Comparison of ENCODE assay signal across 23 cellular contexts in the genomic region with DNA sequence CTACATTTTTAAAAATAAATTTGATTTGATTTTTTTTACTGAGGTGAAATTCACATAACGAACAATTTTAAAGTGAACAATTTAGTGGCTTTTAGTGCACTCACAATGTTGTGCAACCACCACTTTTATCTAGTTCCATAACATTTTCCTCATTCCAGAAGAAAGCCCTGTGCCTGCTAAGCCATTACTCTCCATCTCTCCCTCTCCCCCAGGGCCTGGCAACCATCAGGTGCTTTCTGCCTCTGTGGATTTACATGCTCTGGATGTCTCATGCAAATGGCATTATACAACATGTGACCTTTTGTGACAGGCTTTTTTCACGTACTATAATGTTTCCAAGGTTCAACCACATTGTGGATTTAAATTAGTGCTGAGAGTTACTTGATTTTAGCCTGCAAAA. TPM values are rescaled to one million over a fixed set of nuclear protein-coding genes. Genes with fewer than 3 reads are reported as not detected.
"Had no signal": no experiment of that assay in that cellular context is flagged by ENCODE, and none has a peak within 500 bp of the region (broad histone marks: within the 10 kb centered on the region; RNA-seq: fewer than 3 reads in every experiment).

No MANE protein-coding gene starts in this region.

- H3K36me3 ChIP-seq: esophagus squamous epithelium, gastrocnemius medialis, heart right ventricle, left lung, lower lobe of right lung had no signal

- H3K27me3 ChIP-seq: heart right ventricle had no signal

- H3K27ac ChIP-seq: coronary artery, dorsolateral prefrontal cortex, esophagus squamous epithelium, gastrocnemius medialis, heart right ventricle, left lung, lower lobe of right lung had no signal

- H3K4me3 ChIP-seq: coronary artery, dorsolateral prefrontal cortex, esophagus squamous epithelium, gastrocnemius medialis, heart right ventricle, left lung, lower lobe of right lung, mucosa of descending colon had no signal

- ATAC-seq: gastrocnemius medialis, heart right ventricle, left cardiac atrium, left lung, left ventricle myocardium superior, lower lobe of right lung, mucosa of descending colon had no signal

- DNase-seq: dermis blood vessel endothelial cell; dorsolateral prefrontal cortex; effector CD4-positive, alpha-beta T cell; effector memory CD4-positive, alpha-beta T cell; esophagus squamous epithelium; foreskin fibroblast; foreskin melanocyte; gastrocnemius medialis; glutamatergic neuron; head of caudate nucleus; heart right ventricle; hippocampal formation; left cardiac atrium; left lung; left ventricle myocardium superior; lower lobe of right lung; mesenchymal stem cell; mucosa of descending colon had no signal

- H3K4me1 ChIP-seq: esophagus squamous epithelium, gastrocnemius medialis, heart right ventricle, left lung, lower lobe of right lung had no signal

- FAIRE-seq: colon, endothelial cell of umbilical vein, islet of Langerhans, keratinocyte had no signal

RNA-seq across cellular contexts. Expression of a gene that starts 19.9 kb away (rescaled TPM):
- polyA plus RNA-seq: keratinocyte had no signal
